12 cellular contexts compared by ENCODE assay signal in the genomic region with DNA sequence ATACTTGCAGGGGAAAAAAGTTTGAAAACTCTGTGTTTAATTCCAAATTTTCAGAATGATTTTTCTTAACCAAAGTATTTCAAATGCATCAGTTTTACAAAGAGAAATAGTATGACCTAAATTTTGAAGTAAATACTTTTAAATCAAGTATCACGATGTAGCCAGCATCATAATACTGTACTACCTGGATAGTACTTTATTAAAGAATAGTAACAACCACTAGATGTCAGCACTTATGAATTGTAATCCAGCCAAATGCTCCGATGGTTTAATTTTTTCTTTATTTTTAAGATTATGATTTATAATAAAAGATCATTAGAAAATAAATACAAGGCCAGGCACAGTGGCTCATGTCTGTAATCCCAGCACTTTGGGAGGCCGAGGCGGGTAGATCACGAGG. TPM values are rescaled to one million over a fixed set of nuclear protein-coding genes. Genes with fewer than 3 reads are reported as not detected.
DNase-seq lines count a peak whose midpoint lies in the region; ATAC-seq and TF ChIP-seq lines count a peak whose summit lies in the region.
"Had no signal": no experiment of that assay in that cellular context is flagged by ENCODE, and none has a peak within 500 bp of the region (broad histone marks: within the 10 kb centered on the region; RNA-seq: fewer than 3 reads in every experiment).

No MANE protein-coding gene starts in this region.

- H3K4me1 Mint-ChIP-seq in stimulated activated naive B cell treated with anti-CD40 and anti-IgM and Interleukin-4, amounts not matched to agents 10 μg/mL and 1 μg/mL and 100 μg/mL, for 72 hours = no peaks in the 10 kb centered on the region
- no peaks in the 10 kb centered on the region for H3K4me1 Mint-ChIP-seq in activated naive CD8-positive, alpha-beta T cell treated with anti-CD3 and anti-CD28 coated beads, Interleukin-2, amount 50 U/mL, for 24 hours

- H3K4me3 ChIP-seq in RWPE2 (ENCODE audit: severe bottlenecking) = no peak overlapping the region
- no peak overlapping the region for H3K4me3 ChIP-seq in aorta (ENCODE audit: low read length in 2 of 2)
- H3K4me3 ChIP-seq: sigmoid colon, upper lobe of right lung had no signal

- H3K4me3 Mint-ChIP-seq in stimulated activated naive B cell treated with anti-CD40 and anti-IgM and Interleukin-4, amounts not matched to agents 10 μg/mL and 1 μg/mL and 100 μg/mL, for 72 hours = no peak overlapping the region
- H3K4me3 Mint-ChIP-seq in activated naive CD8-positive, alpha-beta T cell treated with anti-CD3 and anti-CD28 coated beads, Interleukin-2, amount 50 U/mL, for 24 hours = no peak overlapping the region

- H3K9me3 Mint-ChIP-seq in stimulated activated naive B cell treated with anti-CD40 and anti-IgM and Interleukin-4, amounts not matched to agents 10 μg/mL and 1 μg/mL and 100 μg/mL, for 72 hours = peaks cover 3 to 5% of the 10 kb centered on the region in 2 donors
- H3K9me3 Mint-ChIP-seq in activated naive CD8-positive, alpha-beta T cell treated with anti-CD3 and anti-CD28 coated beads, Interleukin-2, amount 50 U/mL, for 24 hours = peaks cover 5% of the 10 kb centered on the region

- no peaks in the 10 kb centered on the region for H3K4me1 ChIP-seq in RWPE2 (ENCODE audit: insufficient read depth, poor library complexity, severe bottlenecking)
- H3K4me1 ChIP-seq in aorta (ENCODE audit: control insufficient read depth in 1 of 2, insufficient read depth in 2 of 2, low read length in 2 of 2) = no peaks in the 10 kb centered on the region
- H3K4me1 ChIP-seq: sigmoid colon, upper lobe of right lung had no signal

- 68 to 71% methylated on average over 5 of the region's 5 CpGs for WGBS in aorta, 2 donors

- H3K27me3 Mint-ChIP-seq in stimulated activated naive B cell treated with anti-CD40 and anti-IgM and Interleukin-4, amounts not matched to agents 10 μg/mL and 1 μg/mL and 100 μg/mL, for 72 hours = peaks cover 5 to 14% of the 10 kb centered on the region in 2 donors
- H3K27me3 Mint-ChIP-seq in activated naive CD8-positive, alpha-beta T cell treated with anti-CD3 and anti-CD28 coated beads, Interleukin-2, amount 50 U/mL, for 24 hours = peaks cover 5% of the 10 kb centered on the region

- TF ChIP-seq CTCF in GM13977 (IDR thresholded peaks at IDR 0.05; ENCODE audit: extremely low read depth, insufficient read depth, missing control alignments) (peak; percentile 16), RWPE2 (IDR thresholded peaks at IDR 0.05; ENCODE audit: poor library complexity, severe bottlenecking) (peak; percentile 71)

- no peaks in the 10 kb centered on the region for H3K36me3 Mint-ChIP-seq in stimulated activated naive B cell treated with anti-CD40 and anti-IgM and Interleukin-4, amounts not matched to agents 10 μg/mL and 1 μg/mL and 100 μg/mL, for 72 hours
- H3K36me3 Mint-ChIP-seq in activated naive CD8-positive, alpha-beta T cell treated with anti-CD3 and anti-CD28 coated beads, Interleukin-2, amount 50 U/mL, for 24 hours (ENCODE audit: low read depth) = no peaks in the 10 kb centered on the region

- H3K36me3 ChIP-seq in RWPE2 (ENCODE audit: low read depth) (no peaks in the 10 kb centered on the region), aorta (ENCODE audit: control insufficient read depth in 1 of 2, insufficient read depth in 2 of 2, low read length in 1 of 2) (no peaks in the 10 kb centered on the region)
- H3K36me3 ChIP-seq: sigmoid colon, upper lobe of right lung had no signal

- peak; percentile 6 for DNase-seq in COLO829 (ENCODE audit: low spot score)
- DNase-seq in GM13977 (ENCODE audit: low spot score) = no peak
- DNase-seq in RWPE2 (ENCODE audit: low spot score) = no peak
- DNase-seq in hepatic stellate cell (ENCODE audit: low spot score) = peak; percentile 2
- DNase-seq in stimulated activated naive B cell treated with anti-CD40 and anti-IgM and Interleukin-4, amounts not matched to agents 10 μg/mL and 1 μg/mL and 100 μg/mL, for 72 hours = no peak
- DNase-seq in aorta = no peak
- DNase-seq in stimulated activated CD4-positive, alpha-beta T cell treated with anti-CD3 and anti-CD28 coated beads, Interleukin-4, amount 100 ng/mL, for 24 hours = no peak
- DNase-seq in activated naive CD8-positive, alpha-beta T cell treated with anti-CD3 and anti-CD28 coated beads, Interleukin-2, amount 50 U/mL, for 24 hours = no peak
- DNase-seq: NCI-H1436 treated with DMSO at 0.1 percent for 48 hours, sigmoid colon, upper lobe of right lung had no signal

- H3K27ac Mint-ChIP-seq in stimulated activated naive B cell treated with anti-CD40 and anti-IgM and Interleukin-4, amounts not matched to agents 10 μg/mL and 1 μg/mL and 100 μg/mL, for 72 hours = no peak overlapping the region
- H3K27ac Mint-ChIP-seq in activated naive CD8-positive, alpha-beta T cell treated with anti-CD3 and anti-CD28 coated beads, Interleukin-2, amount 50 U/mL, for 24 hours = no peak overlapping the region

- H3K27me3 ChIP-seq in RWPE2 (ENCODE audit: insufficient read depth, poor library complexity, severe bottlenecking) (no peaks in the 10 kb centered on the region), aorta (ENCODE audit: control insufficient read depth in 1 of 2, insufficient read depth in 2 of 2, low read length in 1 of 2) (no peaks in the 10 kb centered on the region)
- H3K27me3 ChIP-seq: sigmoid colon, upper lobe of right lung had no signal

- H3K9me3 ChIP-seq in RWPE2 (ENCODE audit: severe bottlenecking) (no peaks in the 10 kb centered on the region), aorta (ENCODE audit: control insufficient read depth, low read length) (no peaks in the 10 kb centered on the region)
- H3K9me3 ChIP-seq: sigmoid colon, upper lobe of right lung had no signal

- in situ Hi-C loops in GM13977 (cut with MboI; ENCODE audit: low pct_unique_long_range_greater_than_20kb, low sequenced_read_pairs, unreplicated experiment) = no loop called here

- intact Hi-C loops in aorta (cut with DNase I) = no loop called here

- H3K27ac ChIP-seq in RWPE2 (ENCODE audit: poor library complexity, severe bottlenecking) (no peak overlapping the region), aorta (ENCODE audit: low read depth in 1 of 2, low read length in 2 of 2) (no peak overlapping the region)
- H3K27ac ChIP-seq: sigmoid colon, upper lobe of right lung had no signal

- ATAC-seq in RWPE2 (ENCODE audit: low read depth) (no peak), aorta (ENCODE audit: low FRiP score) (no peak)
- no peak for ATAC-seq in stimulated activated naive B cell treated with anti-CD40 and anti-IgM and Interleukin-4, amounts not matched to agents 10 μg/mL and 1 μg/mL and 100 μg/mL, for 72 hours (replicated peaks)
- ATAC-seq in activated naive CD8-positive, alpha-beta T cell treated with anti-CD3 and anti-CD28 coated beads, Interleukin-2, amount 50 U/mL, for 24 hours = no peak
- ATAC-seq: upper lobe of right lung had no signal

RNA-seq across cellular contexts. Expression of a gene that starts 37.2 kb away (rescaled TPM):
- total RNA-seq in aorta = 10 to 100 TPM; 17.3 to 24.0 TPM
- 1 to 10 TPM; 7.8 to 8.8 TPM for polyA plus RNA-seq in aorta

RNA-seq across cellular contexts. Expression of a gene that starts 60.0 kb away (rescaled TPM):
- total RNA-seq in aorta = not detected
- not detected for polyA plus RNA-seq in aorta
- total RNA-seq: mononuclear cell, sigmoid colon, upper lobe of right lung had no signal
- polyA plus RNA-seq: sigmoid colon had no signal

Comparison
In these comparisons a context has a peak if more than half of its experiments do, and no peak if none do; other contexts are left out.
1. DNase-seq: peak in COLO829 (single experiment) and hepatic stellate cell (single experiment); none in GM13977 (single experiment), RWPE2 (single experiment), stimulated activated naive B cell treated with anti-CD40 and anti-IgM and Interleukin-4, amounts not matched to agents 10 μg/mL and 1 μg/mL and 100 μg/mL, for 72 hours (single experiment), aorta (0 of 2), stimulated activated CD4-positive, alpha-beta T cell treated with anti-CD3 and anti-CD28 coated beads, Interleukin-4, amount 100 ng/mL, for 24 hours (single experiment) and activated naive CD8-positive, alpha-beta T cell treated with anti-CD3 and anti-CD28 coated beads, Interleukin-2, amount 50 U/mL, for 24 hours (single experiment).